1 cellular context compared by ENCODE assay signal in the genomic region with DNA sequence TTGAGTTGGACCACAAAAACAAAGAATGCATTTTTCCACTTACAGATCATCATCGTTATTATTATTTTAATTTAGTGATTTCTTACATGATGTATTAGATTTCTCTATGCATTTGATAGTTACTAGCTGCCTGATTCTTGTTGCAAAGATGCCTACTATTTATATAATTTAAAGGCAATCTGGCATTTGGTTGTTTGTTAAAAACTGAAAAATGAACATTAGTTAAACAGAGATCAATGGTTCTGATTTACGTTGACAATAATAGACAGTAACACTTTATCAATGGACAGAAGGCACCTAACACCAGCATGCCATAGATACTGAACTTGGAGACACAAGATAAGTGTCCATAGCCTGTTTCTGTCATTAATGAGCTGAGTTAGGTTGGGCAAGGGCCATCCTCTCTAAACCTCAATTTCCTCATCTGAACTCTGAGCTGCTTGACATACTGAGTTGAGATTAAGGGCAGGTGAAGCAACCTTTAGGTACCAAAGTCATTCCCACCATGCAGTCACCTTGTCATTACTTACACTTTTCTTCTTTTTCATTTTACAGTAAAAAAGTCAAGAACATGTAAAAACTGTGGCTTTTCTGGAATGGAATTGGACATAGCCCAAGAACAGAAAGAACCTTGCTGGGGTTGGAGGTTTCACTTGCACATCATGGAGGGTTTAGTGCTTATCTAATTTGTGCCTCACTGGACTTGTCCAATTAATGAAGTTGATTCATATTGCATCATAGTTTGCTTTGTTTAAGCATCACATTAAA.
TF ChIP-seq lines count a peak whose summit lies in the region.

No MANE protein-coding gene starts in this region.

TF ChIP-seq in HepG2, 621 proteins besides CTCF, POLR2A, EP300 and RAD21 (continued from another document and continues in another):
- TF ChIP-seq, protein P1, sequence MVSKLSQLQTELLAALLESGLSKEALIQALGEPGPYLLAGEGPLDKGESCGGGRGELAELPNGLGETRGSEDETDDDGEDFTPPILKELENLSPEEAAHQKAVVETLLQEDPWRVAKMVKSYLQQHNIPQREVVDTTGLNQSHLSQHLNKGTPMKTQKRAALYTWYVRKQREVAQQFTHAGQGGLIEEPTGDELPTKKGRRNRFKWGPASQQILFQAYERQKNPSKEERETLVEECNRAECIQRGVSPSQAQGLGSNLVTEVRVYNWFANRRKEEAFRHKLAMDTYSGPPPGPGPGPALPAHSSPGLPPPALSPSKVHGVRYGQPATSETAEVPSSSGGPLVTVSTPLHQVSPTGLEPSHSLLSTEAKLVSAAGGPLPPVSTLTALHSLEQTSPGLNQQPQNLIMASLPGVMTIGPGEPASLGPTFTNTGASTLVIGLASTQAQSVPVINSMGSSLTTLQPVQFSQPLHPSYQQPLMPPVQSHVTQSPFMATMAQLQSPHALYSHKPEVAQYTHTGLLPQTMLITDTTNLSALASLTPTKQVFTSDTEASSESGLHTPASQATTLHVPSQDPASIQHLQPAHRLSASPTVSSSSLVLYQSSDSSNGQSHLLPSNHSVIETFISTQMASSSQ (IDR thresholded peaks at IDR 0.05; ENCODE audit: low read depth), result no peak
- TF ChIP-seq, protein P1 (CRISPR knock-in tag; IDR thresholded peaks at IDR 0.05; ENCODE audit: borderline replicate concordance), result no peak
- TF ChIP-seq MEIS1 (CRISPR knock-in tag; IDR thresholded peaks at IDR 0.05; ENCODE audit: borderline replicate concordance) (no peak), KDM5B (CRISPR knock-in tag; IDR thresholded peaks at IDR 0.05; ENCODE audit: borderline replicate concordance) (no peak), SIN3B (IDR thresholded peaks at IDR 0.05; ENCODE audit: low read length) (no peak), PTBP1 (IDR thresholded peaks at IDR 0.05; ENCODE audit: low read depth, low read length, poor library complexity, severe bottlenecking) (no peak), ZNF607 (CRISPR knock-in tag; IDR thresholded peaks at IDR 0.05; ENCODE audit: borderline replicate concordance) (no peak), HNF4A (CRISPR knock-in tag; IDR thresholded peaks at IDR 0.05) (peak; percentile 96), THYN1 (CRISPR knock-in tag; IDR thresholded peaks at IDR 0.05; ENCODE audit: borderline replicate concordance, low read depth) (no peak), ZNF781 (CRISPR knock-in tag; IDR thresholded peaks at IDR 0.05; ENCODE audit: borderline replicate concordance, not compliant biosample characterization) (no peak), GATAD1 (CRISPR knock-in tag; IDR thresholded peaks at IDR 0.05) (no peak), TCF12 (IDR thresholded peaks at IDR 0.05) (no peak), TCF12 (CRISPR knock-in tag; IDR thresholded peaks at IDR 0.05) (no peak), KDM6A (CRISPR knock-in tag; IDR thresholded peaks at IDR 0.05; ENCODE audit: low read depth) (no peak), JUND (CRISPR knock-in tag; IDR thresholded peaks at IDR 0.05) (no peak), GZF1 (CRISPR knock-in tag; IDR thresholded peaks at IDR 0.05) (no peak), HHEX (CRISPR knock-in tag; IDR thresholded peaks at IDR 0.05) (no peak), ZNF138 (CRISPR knock-in tag; IDR thresholded peaks at IDR 0.05; ENCODE audit: low read depth) (no peak), CCDC6 (CRISPR knock-in tag; IDR thresholded peaks at IDR 0.05) (no peak), ZSCAN12 (CRISPR knock-in tag; IDR thresholded peaks at IDR 0.05) (no peak), ZNF83 (CRISPR knock-in tag; IDR thresholded peaks at IDR 0.05; ENCODE audit: borderline replicate concordance) (no peak), ELF3 (CRISPR knock-in tag; IDR thresholded peaks at IDR 0.05) (peak; percentile 36; the same call in 1 of the 2 replicates), SUZ12 (IDR thresholded peaks at IDR 0.05; ENCODE audit: low read depth, low read length) (no peak), ZNF225 (CRISPR knock-in tag; IDR thresholded peaks at IDR 0.05) (no peak), ZNF3 (CRISPR knock-in tag; IDR thresholded peaks at IDR 0.05) (no peak), CEBPB (IDR thresholded peaks at IDR 0.05; ENCODE audit: borderline replicate concordance, low read depth, low read length) (peak; percentile 96), ZMAT3 (CRISPR knock-in tag; conservative IDR thresholded peaks at IDR 0.05) (no peak), ZNF282 (IDR thresholded peaks at IDR 0.05; ENCODE audit: partially characterized antibody) (no peak), CREB1 (IDR thresholded peaks at IDR 0.05) (no peak), CREB1 (CRISPR knock-in tag; IDR thresholded peaks at IDR 0.05) (no peak; the same call in 1 of the 2 replicates)
- TF ChIP-seq, protein P2, sequence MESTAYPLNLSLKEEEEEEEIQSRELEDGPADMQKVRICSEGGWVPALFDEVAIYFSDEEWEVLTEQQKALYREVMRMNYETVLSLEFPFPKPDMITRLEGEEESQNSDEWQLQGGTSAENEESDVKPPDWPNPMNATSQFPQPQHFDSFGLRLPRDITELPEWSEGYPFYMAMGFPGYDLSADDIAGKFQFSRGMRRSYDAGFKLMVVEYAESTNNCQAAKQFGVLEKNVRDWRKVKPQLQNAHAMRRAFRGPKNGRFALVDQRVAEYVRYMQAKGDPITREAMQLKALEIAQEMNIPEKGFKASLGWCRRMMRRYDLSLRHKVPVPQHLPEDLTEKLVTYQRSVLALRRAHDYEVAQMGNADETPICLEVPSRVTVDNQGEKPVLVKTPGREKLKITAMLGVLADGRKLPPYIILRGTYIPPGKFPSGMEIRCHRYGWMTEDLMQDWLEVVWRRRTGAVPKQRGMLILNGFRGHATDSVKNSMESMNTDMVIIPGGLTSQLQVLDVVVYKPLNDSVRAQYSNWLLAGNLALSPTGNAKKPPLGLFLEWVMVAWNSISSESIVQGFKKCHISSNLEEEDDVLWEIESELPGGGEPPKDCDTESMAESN (CRISPR knock-in tag; conservative IDR thresholded peaks at IDR 0.05), result no peak
- TF ChIP-seq, protein P3, sequence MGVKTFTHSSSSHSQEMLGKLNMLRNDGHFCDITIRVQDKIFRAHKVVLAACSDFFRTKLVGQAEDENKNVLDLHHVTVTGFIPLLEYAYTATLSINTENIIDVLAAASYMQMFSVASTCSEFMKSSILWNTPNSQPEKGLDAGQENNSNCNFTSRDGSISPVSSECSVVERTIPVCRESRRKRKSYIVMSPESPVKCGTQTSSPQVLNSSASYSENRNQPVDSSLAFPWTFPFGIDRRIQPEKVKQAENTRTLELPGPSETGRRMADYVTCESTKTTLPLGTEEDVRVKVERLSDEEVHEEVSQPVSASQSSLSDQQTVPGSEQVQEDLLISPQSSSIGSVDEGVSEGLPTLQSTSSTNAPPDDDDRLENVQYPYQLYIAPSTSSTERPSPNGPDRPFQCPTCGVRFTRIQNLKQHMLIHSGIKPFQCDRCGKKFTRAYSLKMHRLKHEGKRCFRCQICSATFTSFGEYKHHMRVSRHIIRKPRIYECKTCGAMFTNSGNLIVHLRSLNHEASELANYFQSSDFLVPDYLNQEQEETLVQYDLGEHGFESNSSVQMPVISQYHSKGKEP (CRISPR knock-in tag; IDR thresholded peaks at IDR 0.05), result no peak
- TF ChIP-seq, protein P4, sequence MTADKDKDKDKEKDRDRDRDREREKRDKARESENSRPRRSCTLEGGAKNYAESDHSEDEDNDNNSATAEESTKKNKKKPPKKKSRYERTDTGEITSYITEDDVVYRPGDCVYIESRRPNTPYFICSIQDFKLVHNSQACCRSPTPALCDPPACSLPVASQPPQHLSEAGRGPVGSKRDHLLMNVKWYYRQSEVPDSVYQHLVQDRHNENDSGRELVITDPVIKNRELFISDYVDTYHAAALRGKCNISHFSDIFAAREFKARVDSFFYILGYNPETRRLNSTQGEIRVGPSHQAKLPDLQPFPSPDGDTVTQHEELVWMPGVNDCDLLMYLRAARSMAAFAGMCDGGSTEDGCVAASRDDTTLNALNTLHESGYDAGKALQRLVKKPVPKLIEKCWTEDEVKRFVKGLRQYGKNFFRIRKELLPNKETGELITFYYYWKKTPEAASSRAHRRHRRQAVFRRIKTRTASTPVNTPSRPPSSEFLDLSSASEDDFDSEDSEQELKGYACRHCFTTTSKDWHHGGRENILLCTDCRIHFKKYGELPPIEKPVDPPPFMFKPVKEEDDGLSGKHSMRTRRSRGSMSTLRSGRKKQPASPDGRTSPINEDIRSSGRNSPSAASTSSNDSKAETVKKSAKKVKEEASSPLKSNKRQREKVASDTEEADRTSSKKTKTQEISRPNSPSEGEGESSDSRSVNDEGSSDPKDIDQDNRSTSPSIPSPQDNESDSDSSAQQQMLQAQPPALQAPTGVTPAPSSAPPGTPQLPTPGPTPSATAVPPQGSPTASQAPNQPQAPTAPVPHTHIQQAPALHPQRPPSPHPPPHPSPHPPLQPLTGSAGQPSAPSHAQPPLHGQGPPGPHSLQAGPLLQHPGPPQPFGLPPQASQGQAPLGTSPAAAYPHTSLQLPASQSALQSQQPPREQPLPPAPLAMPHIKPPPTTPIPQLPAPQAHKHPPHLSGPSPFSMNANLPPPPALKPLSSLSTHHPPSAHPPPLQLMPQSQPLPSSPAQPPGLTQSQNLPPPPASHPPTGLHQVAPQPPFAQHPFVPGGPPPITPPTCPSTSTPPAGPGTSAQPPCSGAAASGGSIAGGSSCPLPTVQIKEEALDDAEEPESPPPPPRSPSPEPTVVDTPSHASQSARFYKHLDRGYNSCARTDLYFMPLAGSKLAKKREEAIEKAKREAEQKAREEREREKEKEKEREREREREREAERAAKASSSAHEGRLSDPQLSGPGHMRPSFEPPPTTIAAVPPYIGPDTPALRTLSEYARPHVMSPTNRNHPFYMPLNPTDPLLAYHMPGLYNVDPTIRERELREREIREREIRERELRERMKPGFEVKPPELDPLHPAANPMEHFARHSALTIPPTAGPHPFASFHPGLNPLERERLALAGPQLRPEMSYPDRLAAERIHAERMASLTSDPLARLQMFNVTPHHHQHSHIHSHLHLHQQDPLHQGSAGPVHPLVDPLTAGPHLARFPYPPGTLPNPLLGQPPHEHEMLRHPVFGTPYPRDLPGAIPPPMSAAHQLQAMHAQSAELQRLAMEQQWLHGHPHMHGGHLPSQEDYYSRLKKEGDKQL (CRISPR knock-in tag; IDR thresholded peaks at IDR 0.05; ENCODE audit: low read depth), result no peak
- TF ChIP-seq, protein P5, sequence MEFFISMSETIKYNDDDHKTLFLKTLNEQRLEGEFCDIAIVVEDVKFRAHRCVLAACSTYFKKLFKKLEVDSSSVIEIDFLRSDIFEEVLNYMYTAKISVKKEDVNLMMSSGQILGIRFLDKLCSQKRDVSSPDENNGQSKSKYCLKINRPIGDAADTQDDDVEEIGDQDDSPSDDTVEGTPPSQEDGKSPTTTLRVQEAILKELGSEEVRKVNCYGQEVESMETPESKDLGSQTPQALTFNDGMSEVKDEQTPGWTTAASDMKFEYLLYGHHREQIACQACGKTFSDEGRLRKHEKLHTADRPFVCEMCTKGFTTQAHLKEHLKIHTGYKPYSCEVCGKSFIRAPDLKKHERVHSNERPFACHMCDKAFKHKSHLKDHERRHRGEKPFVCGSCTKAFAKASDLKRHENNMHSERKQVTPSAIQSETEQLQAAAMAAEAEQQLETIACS (CRISPR knock-in tag; IDR thresholded peaks at IDR 0.05), result no peak
- TF ChIP-seq, protein P6, sequence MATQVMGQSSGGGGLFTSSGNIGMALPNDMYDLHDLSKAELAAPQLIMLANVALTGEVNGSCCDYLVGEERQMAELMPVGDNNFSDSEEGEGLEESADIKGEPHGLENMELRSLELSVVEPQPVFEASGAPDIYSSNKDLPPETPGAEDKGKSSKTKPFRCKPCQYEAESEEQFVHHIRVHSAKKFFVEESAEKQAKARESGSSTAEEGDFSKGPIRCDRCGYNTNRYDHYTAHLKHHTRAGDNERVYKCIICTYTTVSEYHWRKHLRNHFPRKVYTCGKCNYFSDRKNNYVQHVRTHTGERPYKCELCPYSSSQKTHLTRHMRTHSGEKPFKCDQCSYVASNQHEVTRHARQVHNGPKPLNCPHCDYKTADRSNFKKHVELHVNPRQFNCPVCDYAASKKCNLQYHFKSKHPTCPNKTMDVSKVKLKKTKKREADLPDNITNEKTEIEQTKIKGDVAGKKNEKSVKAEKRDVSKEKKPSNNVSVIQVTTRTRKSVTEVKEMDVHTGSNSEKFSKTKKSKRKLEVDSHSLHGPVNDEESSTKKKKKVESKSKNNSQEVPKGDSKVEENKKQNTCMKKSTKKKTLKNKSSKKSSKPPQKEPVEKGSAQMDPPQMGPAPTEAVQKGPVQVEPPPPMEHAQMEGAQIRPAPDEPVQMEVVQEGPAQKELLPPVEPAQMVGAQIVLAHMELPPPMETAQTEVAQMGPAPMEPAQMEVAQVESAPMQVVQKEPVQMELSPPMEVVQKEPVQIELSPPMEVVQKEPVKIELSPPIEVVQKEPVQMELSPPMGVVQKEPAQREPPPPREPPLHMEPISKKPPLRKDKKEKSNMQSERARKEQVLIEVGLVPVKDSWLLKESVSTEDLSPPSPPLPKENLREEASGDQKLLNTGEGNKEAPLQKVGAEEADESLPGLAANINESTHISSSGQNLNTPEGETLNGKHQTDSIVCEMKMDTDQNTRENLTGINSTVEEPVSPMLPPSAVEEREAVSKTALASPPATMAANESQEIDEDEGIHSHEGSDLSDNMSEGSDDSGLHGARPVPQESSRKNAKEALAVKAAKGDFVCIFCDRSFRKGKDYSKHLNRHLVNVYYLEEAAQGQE (IDR thresholded peaks at IDR 0.05; ENCODE audit: borderline replicate concordance in 1 of 2, low read depth in 1 of 2, low read length in 2 of 2), result peak in 1 of 2 experiments; percentile 44; a peak in 1 of 4 replicates
- TF ChIP-seq, protein P7, sequence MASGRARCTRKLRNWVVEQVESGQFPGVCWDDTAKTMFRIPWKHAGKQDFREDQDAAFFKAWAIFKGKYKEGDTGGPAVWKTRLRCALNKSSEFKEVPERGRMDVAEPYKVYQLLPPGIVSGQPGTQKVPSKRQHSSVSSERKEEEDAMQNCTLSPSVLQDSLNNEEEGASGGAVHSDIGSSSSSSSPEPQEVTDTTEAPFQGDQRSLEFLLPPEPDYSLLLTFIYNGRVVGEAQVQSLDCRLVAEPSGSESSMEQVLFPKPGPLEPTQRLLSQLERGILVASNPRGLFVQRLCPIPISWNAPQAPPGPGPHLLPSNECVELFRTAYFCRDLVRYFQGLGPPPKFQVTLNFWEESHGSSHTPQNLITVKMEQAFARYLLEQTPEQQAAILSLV (CRISPR knock-in tag; IDR thresholded peaks at IDR 0.05; ENCODE audit: borderline replicate concordance), result no peak
